In the genomic region with DNA sequence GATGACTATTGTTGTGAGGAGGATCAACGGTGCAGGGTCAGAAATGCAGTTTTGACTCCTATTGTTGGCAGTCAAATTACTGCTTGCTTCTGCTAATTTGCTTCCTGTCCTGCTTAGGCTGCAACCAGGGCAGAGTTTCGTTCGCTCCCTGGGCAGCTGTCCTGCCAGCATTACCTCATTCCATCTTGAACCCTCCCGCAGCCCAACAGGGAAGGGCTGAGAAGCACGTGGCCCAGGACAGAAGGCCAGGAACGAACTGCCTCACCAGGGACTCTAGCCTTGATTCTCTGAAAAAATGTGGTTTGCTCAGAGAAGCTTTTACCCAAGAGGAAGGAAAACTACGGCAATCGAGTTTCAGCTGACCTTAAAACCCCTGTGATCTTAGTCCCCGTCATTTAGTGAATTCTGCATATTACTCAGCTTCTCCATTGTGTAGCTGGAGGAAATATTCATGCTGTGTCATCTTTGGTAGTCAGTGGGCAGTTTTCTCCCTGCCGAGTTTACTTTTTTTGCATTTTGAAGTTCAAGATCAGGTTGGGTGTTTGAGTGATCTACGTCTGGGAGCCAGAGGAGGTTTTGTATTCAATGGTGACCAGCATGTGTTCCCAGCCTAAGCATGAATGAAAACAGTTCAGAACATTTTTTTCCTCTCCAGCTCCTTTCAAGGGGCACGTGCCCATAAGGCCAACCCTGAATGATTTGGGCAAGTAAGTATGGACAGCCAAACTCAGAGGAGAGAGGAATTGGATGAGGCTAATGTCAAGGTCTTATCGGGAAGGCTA, we compare ENCODE assay signal across 8 cellular contexts. TPM values are rescaled to one million over a fixed set of nuclear protein-coding genes. Genes with fewer than 3 reads are reported as not detected.
A peak's percentile ranks its signal among the peaks of the same experiment; 100 is the strongest.
DNase-seq lines count a peak whose midpoint lies in the region; ATAC-seq lines count a peak whose summit lies in the region.

No MANE protein-coding gene starts in this region.

- H3K4me3 Mint-ChIP-seq in CD4-positive, alpha-beta memory T cell, result peak overlapping the region in 7 of 8 donors; percentile 7 to 52 (median 39)

- POLR2A ChIA-PET in CD4-positive, alpha-beta memory T cell (lab: Charles Lee; ENCODE audit: partially characterized antibody), result no interaction called here

- peak; percentile 91 for ATAC-seq in GM19438 (IDR thresholded peaks at IDR 0.05; ENCODE audit: low read depth, unreplicated experiment)
- peak; percentile 84 for ATAC-seq in HG03469 (IDR thresholded peaks at IDR 0.05; ENCODE audit: unreplicated experiment)

- no peak for DNase-seq in CD4-positive, alpha-beta memory T cell
- DNase-seq in activated CD8-positive, alpha-beta memory T cell treated with anti-CD3 and anti-CD28 coated beads, Interleukin-2, amount 50 U/mL, for 48 hours, result peak; percentile 65
- DNase-seq in germinal center (ENCODE audit: low spot score) (peak; percentile 8), pons (ENCODE audit: low spot score) (peak; percentile 89), NCI-H1092 (lab: John Stamatoyannopoulos, UW) (no peak), HK-2 (ENCODE audit: unreplicated experiment) (no peak)

- intact Hi-C loops in CD4-positive, alpha-beta memory T cell (cut with micrococcal nuclease), result no loop called here

- peaks cover 0 to 4% of the 10 kb centered on the region in 2 donors for H3K36me3 Mint-ChIP-seq in CD4-positive, alpha-beta memory T cell

- H3K36me3 ChIP-seq in CD4-positive, alpha-beta memory T cell (ENCODE audit: insufficient read depth, low read length), result no peaks in the 10 kb centered on the region

- peaks cover 11 to 18% (median 15%) of the 10 kb centered on the region in 4 donors for H3K4me1 Mint-ChIP-seq in CD4-positive, alpha-beta memory T cell

- H3K9me3 ChIP-seq in CD4-positive, alpha-beta memory T cell (ENCODE audit: control insufficient read depth in 1 of 2, low read length in 2 of 2), result no peaks in the 10 kb centered on the region

- H3K9me3 Mint-ChIP-seq in CD4-positive, alpha-beta memory T cell, result no peaks in the 10 kb centered on the region

- CTCF ChIA-PET in CD4-positive, alpha-beta memory T cell (lab: Charles Lee; ENCODE audit: partially characterized antibody), result interaction anchor here (1.0 to 1.2 kb wide), 2 partner anchors 28 to 242 kb away, joined by 3 read pairs; no protein-coding TSS in a partner anchor

- H3K27me3 ChIP-seq in CD4-positive, alpha-beta memory T cell (ENCODE audit: insufficient read depth, low read length), result no peaks in the 10 kb centered on the region

- H3K4me3 ChIP-seq in CD4-positive, alpha-beta memory T cell (ENCODE audit: low read length in 2 of 2), result no peak overlapping the region

- H3K27ac Mint-ChIP-seq in CD4-positive, alpha-beta memory T cell, result peak overlapping the region in 3 of 7 donors; percentile 2 to 59 (median 53)

- no peak overlapping the region for H3K27ac ChIP-seq in CD4-positive, alpha-beta memory T cell (ENCODE audit: low read depth, low read length)

- H3K27me3 Mint-ChIP-seq in CD4-positive, alpha-beta memory T cell, result peaks cover 0 to 1% of the 10 kb centered on the region in 2 donors

- H3K4me1 ChIP-seq in CD4-positive, alpha-beta memory T cell (ENCODE audit: insufficient read depth, low read length), result peaks cover 11% of the 10 kb centered on the region

RNA-seq across cellular contexts. Expression of a gene that starts 23.0 kb away (rescaled TPM):
- total RNA-seq in CD4-positive, alpha-beta memory T cell, result 10 to 100 TPM; 29.7 to 29.8 TPM
- polyA plus RNA-seq in CD4-positive, alpha-beta memory T cell, result 1 to 10 TPM; 2.4 to 5.2 TPM

RNA-seq across cellular contexts. Expression of a gene that starts 34.1 kb away (rescaled TPM):
- total RNA-seq in CD4-positive, alpha-beta memory T cell, result 10 to 100 TPM; 43.3 to 44.6 TPM
- polyA plus RNA-seq in CD4-positive, alpha-beta memory T cell, result 10 to 100 TPM; 32.2 to 35.7 TPM

Comparison
In these comparisons a context has a peak if more than half of its experiments do, and no peak if none do; other contexts are left out.
1. DNase-seq: peak in activated CD8-positive, alpha-beta memory T cell treated with anti-CD3 and anti-CD28 coated beads, Interleukin-2, amount 50 U/mL, for 48 hours (single experiment), germinal center (single experiment) and pons (single experiment); none in CD4-positive, alpha-beta memory T cell (0 of 5), NCI-H1092 (single experiment) and HK-2 (single experiment).